In the genomic region with DNA sequence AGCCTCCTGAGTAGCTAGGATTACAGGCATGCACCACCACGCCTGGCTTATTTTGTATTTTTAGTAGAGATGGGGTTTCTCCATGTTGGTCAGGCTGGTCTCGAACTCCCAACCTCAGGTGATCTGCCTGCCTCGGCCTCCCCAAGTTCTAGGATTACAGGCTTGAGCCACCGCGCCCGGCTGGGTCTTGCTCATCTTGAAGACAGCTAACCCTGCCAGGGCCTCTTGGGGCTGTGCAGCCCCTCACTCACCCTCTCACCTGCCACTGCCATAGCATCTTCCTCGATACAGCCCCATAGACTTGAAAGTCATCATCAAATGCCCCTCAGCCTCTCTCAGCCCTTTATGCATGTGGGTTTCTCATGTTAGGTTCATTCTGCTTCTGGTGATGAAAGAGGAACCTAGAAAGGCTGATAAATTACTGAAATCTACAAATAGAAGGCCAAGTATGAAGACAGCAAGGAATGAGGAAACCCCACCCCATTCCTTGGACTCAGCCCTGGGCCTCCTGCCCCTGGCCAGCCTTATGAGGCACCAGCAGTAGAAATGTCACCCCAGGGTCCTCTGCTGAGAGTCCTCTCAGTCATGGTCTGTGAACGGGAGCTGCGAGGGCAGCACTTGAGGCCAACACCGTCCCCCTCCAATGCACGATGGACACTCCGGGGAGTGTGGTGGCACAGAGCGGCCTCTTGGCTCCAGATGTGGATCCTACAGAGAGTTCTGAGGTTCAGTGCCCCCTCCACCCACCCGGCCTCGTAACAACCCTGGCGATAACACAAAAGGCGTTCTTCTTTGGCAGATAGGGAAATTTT, we compare ENCODE assay signal across 12 cellular contexts. TPM values are rescaled to one million over a fixed set of nuclear protein-coding genes. Genes with fewer than 3 reads are reported as not detected.
DNase-seq lines count a peak whose midpoint lies in the region; ATAC-seq and TF ChIP-seq lines count a peak whose summit lies in the region.
"Had no signal": no experiment of that assay in that cellular context is flagged by ENCODE, and none has a peak within 500 bp of the region (broad histone marks: within the 10 kb centered on the region; RNA-seq: fewer than 3 reads in every experiment).

No MANE protein-coding gene starts in this region.

- ATAC-seq in memory B cell (ENCODE audit: low read depth) = peak; percentile 31
- ATAC-seq: HCT116 had no signal

- no peaks in the 10 kb centered on the region for H3K9me3 ChIP-seq in tibial artery

- no peaks in the 10 kb centered on the region for H3K9me3 Mint-ChIP-seq in activated CD4-positive, alpha-beta memory T cell treated with anti-CD3 and anti-CD28 coated beads for 36 hours
- no peaks in the 10 kb centered on the region for H3K9me3 Mint-ChIP-seq in activated CD4-positive, alpha-beta memory T cell treated with anti-CD3 and anti-CD28 coated beads, Interleukin-2, amount 10 ng/mL, durations not matched to agents 7 days and 5 days
- no peaks in the 10 kb centered on the region for H3K9me3 Mint-ChIP-seq in memory B cell
- H3K9me3 Mint-ChIP-seq: CD4-positive, CD25-positive, alpha-beta regulatory T cell had no signal

- POLR2A ChIA-PET in activated CD4-positive, alpha-beta memory T cell treated with anti-CD3 and anti-CD28 coated beads for 36 hours (lab: Charles Lee) = no interaction called here
- POLR2A ChIA-PET in activated CD4-positive, alpha-beta memory T cell treated with anti-CD3 and anti-CD28 coated beads, Interleukin-2, amount 10 ng/mL, durations not matched to agents 7 days and 5 days (lab: Charles Lee) = interaction anchor here (1.3 to 1.5 kb wide), 2 partner anchors 16 to 19 kb away, joined by 4 read pairs; no protein-coding TSS in a partner anchor

- in situ Hi-C loops in astrocyte of the cerebellum (cut with HindIII; ENCODE audit: low sequenced_read_pairs) = no loop called here

- intact Hi-C loops in activated CD4-positive, alpha-beta memory T cell treated with anti-CD3 and anti-CD28 coated beads for 36 hours (cut with micrococcal nuclease) = no loop called here
- intact Hi-C loops in tibial artery (cut with DNase I; ENCODE audit: low total_unique reads) = no loop called here

- peak overlapping the region; percentile 83 to 84 for H3K27ac ChIP-seq in tibial artery

- TF ChIP-seq CTCF in astrocyte of the cerebellum (IDR thresholded peaks at IDR 0.05; ENCODE audit: low read depth, low read length, missing control alignments) = no peak
- no peak for TF ChIP-seq CTCF in tibial artery (IDR thresholded peaks at IDR 0.05)

- peak overlapping the region; percentile 10 for H3K4me3 ChIP-seq in astrocyte of the cerebellum (ENCODE audit: low read depth, low read length)
- H3K4me3 ChIP-seq in tibial artery = peak overlapping the region; percentile 45 to 54

- H3K4me3 Mint-ChIP-seq in activated CD4-positive, alpha-beta memory T cell treated with anti-CD3 and anti-CD28 coated beads for 36 hours = peak overlapping the region; percentile 68
- H3K4me3 Mint-ChIP-seq in activated CD4-positive, alpha-beta memory T cell treated with anti-CD3 and anti-CD28 coated beads, Interleukin-2, amount 10 ng/mL, durations not matched to agents 7 days and 5 days = no peak overlapping the region
- H3K4me3 Mint-ChIP-seq in memory B cell = peak overlapping the region; percentile 90

- no peaks in the 10 kb centered on the region for H3K27me3 ChIP-seq in tibial artery

- H3K27ac Mint-ChIP-seq in activated CD4-positive, alpha-beta memory T cell treated with anti-CD3 and anti-CD28 coated beads for 36 hours = no peak overlapping the region
- no peak overlapping the region for H3K27ac Mint-ChIP-seq in activated CD4-positive, alpha-beta memory T cell treated with anti-CD3 and anti-CD28 coated beads, Interleukin-2, amount 10 ng/mL, durations not matched to agents 7 days and 5 days
- H3K27ac Mint-ChIP-seq in memory B cell = peak overlapping the region; percentile 94

- peaks cover 9% of the 10 kb centered on the region for H3K4me1 Mint-ChIP-seq in activated CD4-positive, alpha-beta memory T cell treated with anti-CD3 and anti-CD28 coated beads for 36 hours (ENCODE audit: low read depth)
- H3K4me1 Mint-ChIP-seq in activated CD4-positive, alpha-beta memory T cell treated with anti-CD3 and anti-CD28 coated beads, Interleukin-2, amount 10 ng/mL, durations not matched to agents 7 days and 5 days = peaks cover 5% of the 10 kb centered on the region
- H3K4me1 Mint-ChIP-seq in memory B cell = peaks cover 20% of the 10 kb centered on the region

- CTCF ChIA-PET in activated CD4-positive, alpha-beta memory T cell treated with anti-CD3 and anti-CD28 coated beads for 36 hours (lab: Charles Lee) = interaction anchor here (0.7 to 1.9 kb wide), 3 partner anchors 19 to 272 kb away, joined by 3 to 12 read pairs (median 9); no protein-coding TSS in a partner anchor
- CTCF ChIA-PET in activated CD4-positive, alpha-beta memory T cell treated with anti-CD3 and anti-CD28 coated beads, Interleukin-2, amount 10 ng/mL, durations not matched to agents 7 days and 5 days (lab: Charles Lee) = interaction anchor here (1.5 to 3.0 kb wide), 2 partner anchors 14 to 18 kb away, joined by 5 to 18 read pairs; no protein-coding TSS in a partner anchor

- peaks cover 11% of the 10 kb centered on the region for H3K27me3 Mint-ChIP-seq in activated CD4-positive, alpha-beta memory T cell treated with anti-CD3 and anti-CD28 coated beads for 36 hours
- H3K27me3 Mint-ChIP-seq in activated CD4-positive, alpha-beta memory T cell treated with anti-CD3 and anti-CD28 coated beads, Interleukin-2, amount 10 ng/mL, durations not matched to agents 7 days and 5 days = peaks cover 24% of the 10 kb centered on the region
- peaks cover 7% of the 10 kb centered on the region for H3K27me3 Mint-ChIP-seq in memory B cell

- H3K36me3 ChIP-seq in tibial artery = no peaks in the 10 kb centered on the region

- H3K36me3 Mint-ChIP-seq in activated CD4-positive, alpha-beta memory T cell treated with anti-CD3 and anti-CD28 coated beads for 36 hours = no peaks in the 10 kb centered on the region
- no peaks in the 10 kb centered on the region for H3K36me3 Mint-ChIP-seq in activated CD4-positive, alpha-beta memory T cell treated with anti-CD3 and anti-CD28 coated beads, Interleukin-2, amount 10 ng/mL, durations not matched to agents 7 days and 5 days (ENCODE audit: low read depth)
- H3K36me3 Mint-ChIP-seq in memory B cell = peaks cover 1% of the 10 kb centered on the region

- no peak for DNase-seq in activated CD4-positive, alpha-beta memory T cell treated with anti-CD3 and anti-CD28 coated beads for 36 hours
- DNase-seq in activated CD4-positive, alpha-beta memory T cell treated with anti-CD3 and anti-CD28 coated beads, Interleukin-2, amount 10 ng/mL, durations not matched to agents 7 days and 5 days = no peak
- no peak for DNase-seq in astrocyte of the cerebellum (ENCODE audit: low read depth)
- peak in 1 of 2 donors; percentile 28 for DNase-seq in memory B cell (ENCODE audit: low spot score in 2 of 2)
- DNase-seq in tibial artery = peak; percentile 76 to 82
- DNase-seq in NCI-H1105 (lab: John Stamatoyannopoulos, UW) = no peak
- no peak for DNase-seq in DMS 273 (lab: John Stamatoyannopoulos, UW; ENCODE audit: unreplicated experiment)
- no peak for DNase-seq in NCI-H1092 treated with DMSO at 0.1 percent for 48 hours (lab: John Stamatoyannopoulos, UW)
- DNase-seq: CD4-positive, CD25-positive, alpha-beta regulatory T cell; NCI-H226 had no signal

- peaks cover 4 to 49% (median 39%) of the 10 kb centered on the region in 4 donors for H3K4me1 ChIP-seq in tibial artery

RNA-seq across cellular contexts. Expression of a gene that starts 24.8 kb away (rescaled TPM):
- not detected for total RNA-seq in activated CD4-positive, alpha-beta memory T cell treated with anti-CD3 and anti-CD28 coated beads for 36 hours
- total RNA-seq in activated CD4-positive, alpha-beta memory T cell treated with anti-CD3 and anti-CD28 coated beads, Interleukin-2, amount 10 ng/mL, durations not matched to agents 7 days and 5 days = not detected
- total RNA-seq: CD4-positive, CD25-positive, alpha-beta regulatory T cell; lower leg skin had no signal

Comparison
In these comparisons a context has a peak if more than half of its experiments do, and no peak if none do; other contexts are left out.
1. DNase-seq: peak in tibial artery (2 of 2); none in activated CD4-positive, alpha-beta memory T cell treated with anti-CD3 and anti-CD28 coated beads for 36 hours (single experiment), activated CD4-positive, alpha-beta memory T cell treated with anti-CD3 and anti-CD28 coated beads, Interleukin-2, amount 10 ng/mL, durations not matched to agents 7 days and 5 days (single experiment), astrocyte of the cerebellum (single experiment), NCI-H1105 (single experiment), DMS 273 (single experiment) and NCI-H1092 treated with DMSO at 0.1 percent for 48 hours (single experiment).